In the genomic region with DNA sequence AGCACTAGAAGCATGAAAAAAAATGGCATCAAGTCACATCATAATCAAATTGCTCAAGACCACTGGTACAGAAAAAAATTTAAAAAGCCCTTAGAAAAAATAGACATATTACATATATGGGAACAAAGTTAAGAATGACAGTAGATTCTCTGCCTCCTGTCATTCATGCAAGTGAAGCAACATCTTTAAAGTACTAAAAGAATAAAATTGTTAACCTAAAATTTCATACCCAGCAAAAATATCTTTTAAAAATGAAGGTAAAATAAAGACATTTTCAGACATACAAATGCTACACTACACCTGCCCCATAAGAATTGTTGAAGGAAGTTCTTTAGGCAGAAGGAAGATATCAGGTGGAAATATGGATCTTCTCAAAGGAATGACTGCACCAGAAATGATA, we compare ENCODE assay signal across 29 cellular contexts.
"Had no signal": no experiment of that assay in that cellular context is flagged by ENCODE, and none has a peak within 500 bp of the region (broad histone marks: within the 10 kb centered on the region; RNA-seq: fewer than 3 reads in every experiment).

No MANE protein-coding gene starts in this region.

- DNase-seq: stimulated activated CD4-positive, alpha-beta T cell treated with anti-CD3 and anti-CD28 coated beads, Interleukin-2, amount 100 ng/mL, for 48 hours; stimulated activated CD4-positive, alpha-beta T cell treated with anti-CD3 and anti-CD28 coated beads, Interleukin-4, amount 100 ng/mL, for 1 hour; stimulated activated CD4-positive, alpha-beta T cell treated with anti-CD3 and anti-CD28 coated beads, Interleukin-4, amount 100 ng/mL, for 24 hours; stimulated activated CD4-positive, alpha-beta T cell treated with anti-CD3 and anti-CD28 coated beads, Interleukin-4, amount 100 ng/mL, for 4 hours; stimulated activated CD8-positive, alpha-beta memory T cell treated with anti-CD3 and anti-CD28 coated beads, Interleukin-4, amount 100 ng/mL, for 48 hours; stimulated activated naive B cell treated with anti-CD40 and anti-IgM and Interleukin-4, amounts not matched to agents 10 μg/mL and 1 μg/mL and 100 μg/mL, for 72 hours; stimulated activated naive CD4-positive, alpha-beta T cell; stimulated activated naive CD4-positive, alpha-beta T cell treated with Interleukin-2 at 50 U/mL for 16 hours; stimulated activated naive CD8-positive, alpha-beta T cell treated with anti-CD3 and anti-CD28 coated beads, Interleukin-15, amount 100 ng/mL, for 72 hours; stimulated activated naive CD8-positive, alpha-beta T cell treated with anti-CD3 and anti-CD28 coated beads, Interleukin-15, Interleukin-2, amounts not matched to agents 100 U/mL and 50 U/mL, for 24 hours; stomach; substantia nigra; testis; thyroid gland; tibial artery; transverse colon; trophoblast cell; upper lobe of left lung; upper lobe of right lung; uterus had no signal

- H3K4me3 Mint-ChIP-seq: stimulated activated effector memory CD8-positive, alpha-beta T cell treated with anti-CD3 and anti-CD28 coated beads, Interleukin-12 subunit alpha, Interleukin-12 subunit beta, amount 100 ng/mL, for 72 hours; stimulated activated memory B cell treated with anti-CD40 and anti-IgM and Interleukin-4, amounts not matched to agents 10 μg/mL and 1 μg/mL and 100 μg/mL, for 72 hours; stimulated activated naive B cell treated with anti-CD40 and anti-IgM and Interleukin-4, amounts not matched to agents 10 μg/mL and 1 μg/mL and 100 μg/mL, for 72 hours; stimulated activated naive CD8-positive, alpha-beta T cell treated with anti-CD3 and anti-CD28 coated beads, Interleukin-15, amount 100 ng/mL, for 72 hours; stimulated activated naive CD8-positive, alpha-beta T cell treated with anti-CD3 and anti-CD28 coated beads, Interleukin-15, Interleukin-2, amounts not matched to agents 100 ng/mL and 50 ng/mL, for 24 hours; type B pancreatic cell had no signal

- H3K27ac Mint-ChIP-seq: stimulated activated effector memory CD8-positive, alpha-beta T cell treated with anti-CD3 and anti-CD28 coated beads, Interleukin-12 subunit alpha, Interleukin-12 subunit beta, amount 100 ng/mL, for 72 hours; stimulated activated memory B cell treated with anti-CD40 and anti-IgM and Interleukin-4, amounts not matched to agents 10 μg/mL and 1 μg/mL and 100 μg/mL, for 72 hours; stimulated activated naive B cell treated with anti-CD40 and anti-IgM and Interleukin-4, amounts not matched to agents 10 μg/mL and 1 μg/mL and 100 μg/mL, for 72 hours; stimulated activated naive CD8-positive, alpha-beta T cell treated with anti-CD3 and anti-CD28 coated beads, Interleukin-15, amount 100 ng/mL, for 72 hours; stimulated activated naive CD8-positive, alpha-beta T cell treated with anti-CD3 and anti-CD28 coated beads, Interleukin-15, Interleukin-2, amounts not matched to agents 100 ng/mL and 50 ng/mL, for 24 hours; type B pancreatic cell had no signal

- H3K36me3 Mint-ChIP-seq: stimulated activated effector memory CD8-positive, alpha-beta T cell treated with anti-CD3 and anti-CD28 coated beads, Interleukin-12 subunit alpha, Interleukin-12 subunit beta, amount 100 ng/mL, for 72 hours; stimulated activated memory B cell treated with anti-CD40 and anti-IgM and Interleukin-4, amounts not matched to agents 10 μg/mL and 1 μg/mL and 100 μg/mL, for 72 hours; stimulated activated naive B cell treated with anti-CD40 and anti-IgM and Interleukin-4, amounts not matched to agents 10 μg/mL and 1 μg/mL and 100 μg/mL, for 72 hours had no signal

- FAIRE-seq: urothelium cell line had no signal

- H3K4me3 ChIP-seq: stomach, suprapubic skin, testis, thoracic aorta, thyroid gland, tibial artery, tibial nerve, transverse colon, upper lobe of left lung, upper lobe of right lung, uterus, vagina had no signal

- H3K27me3 ChIP-seq: stomach, suprapubic skin, testis, thyroid gland, tibial artery, tibial nerve, transverse colon, upper lobe of left lung, upper lobe of right lung, uterus, vagina had no signal

- H3K4me1 Mint-ChIP-seq: stimulated activated effector memory CD8-positive, alpha-beta T cell treated with anti-CD3 and anti-CD28 coated beads, Interleukin-12 subunit alpha, Interleukin-12 subunit beta, amount 100 ng/mL, for 72 hours; stimulated activated memory B cell treated with anti-CD40 and anti-IgM and Interleukin-4, amounts not matched to agents 10 μg/mL and 1 μg/mL and 100 μg/mL, for 72 hours; stimulated activated naive B cell treated with anti-CD40 and anti-IgM and Interleukin-4, amounts not matched to agents 10 μg/mL and 1 μg/mL and 100 μg/mL, for 72 hours; stimulated activated naive CD8-positive, alpha-beta T cell treated with anti-CD3 and anti-CD28 coated beads, Interleukin-15, amount 100 ng/mL, for 72 hours had no signal

- H3K36me3 ChIP-seq: stomach, suprapubic skin, thoracic aorta, thyroid gland, tibial artery, tibial nerve, upper lobe of left lung, upper lobe of right lung, uterus, vagina had no signal

- ATAC-seq: stimulated activated effector memory CD8-positive, alpha-beta T cell treated with anti-CD3 and anti-CD28 coated beads, Interleukin-12 subunit alpha, Interleukin-12 subunit beta, amount 100 ng/mL, for 72 hours; stimulated activated memory B cell treated with anti-CD40 and anti-IgM and Interleukin-4, amounts not matched to agents 10 μg/mL and 1 μg/mL and 100 μg/mL, for 72 hours; stimulated activated naive B cell treated with anti-CD40 and anti-IgM and Interleukin-4, amounts not matched to agents 10 μg/mL and 1 μg/mL and 100 μg/mL, for 72 hours; stimulated activated naive CD8-positive, alpha-beta T cell treated with anti-CD3 and anti-CD28 coated beads, Interleukin-15, amount 100 ng/mL, for 72 hours; stimulated activated naive CD8-positive, alpha-beta T cell treated with anti-CD3 and anti-CD28 coated beads, Interleukin-15, Interleukin-2, amounts not matched to agents 100 U/mL and 50 U/mL, for 24 hours; upper lobe of right lung had no signal

- H3K27me3 Mint-ChIP-seq: stimulated activated memory B cell treated with anti-CD40 and anti-IgM and Interleukin-4, amounts not matched to agents 10 μg/mL and 1 μg/mL and 100 μg/mL, for 72 hours; stimulated activated naive B cell treated with anti-CD40 and anti-IgM and Interleukin-4, amounts not matched to agents 10 μg/mL and 1 μg/mL and 100 μg/mL, for 72 hours; stimulated activated naive CD8-positive, alpha-beta T cell treated with anti-CD3 and anti-CD28 coated beads, Interleukin-15, amount 100 ng/mL, for 72 hours; type B pancreatic cell had no signal

- H3K9me3 ChIP-seq: suprapubic skin, testis, thyroid gland, vagina had no signal

- H3K4me1 ChIP-seq: suprapubic skin, testis, tibial artery, tibial nerve, transverse colon, upper lobe of left lung, upper lobe of right lung, uterus, vagina had no signal

- H3K27ac ChIP-seq: stomach, suprapubic skin, testis, thoracic aorta, thyroid gland, tibial artery, tibial nerve, transverse colon, upper lobe of left lung, upper lobe of right lung, uterus, vagina had no signal
